Comparison of ENCODE assay signal across 19 cellular contexts in the genomic region with DNA sequence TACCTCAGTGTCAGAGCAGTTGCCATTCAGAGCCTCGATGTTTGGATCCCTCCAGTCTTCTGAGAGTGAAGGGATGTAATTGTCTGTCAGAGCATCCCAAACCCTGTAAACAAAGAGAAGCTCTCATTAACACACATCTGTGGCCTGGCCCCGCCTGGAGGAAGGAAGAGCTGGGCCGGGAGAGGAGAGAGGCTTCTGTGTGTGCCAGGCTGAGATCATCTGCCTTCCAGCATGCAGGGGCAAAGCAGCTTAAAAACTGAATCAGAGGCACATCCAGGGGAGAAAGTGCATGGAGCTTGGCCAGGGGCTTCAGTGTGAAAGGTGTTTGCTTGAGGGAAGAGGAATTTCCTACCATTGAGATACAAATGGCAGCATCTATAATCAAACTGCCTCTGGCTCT. TPM values are rescaled to one million over a fixed set of nuclear protein-coding genes. Genes with fewer than 3 reads are reported as not detected.
DNase-seq lines count a peak whose midpoint lies in the region; ATAC-seq and TF ChIP-seq lines count a peak whose summit lies in the region.
"Had no signal": no experiment of that assay in that cellular context is flagged by ENCODE, and none has a peak within 500 bp of the region (broad histone marks: within the 10 kb centered on the region; RNA-seq: fewer than 3 reads in every experiment).

No MANE protein-coding gene starts in this region.

- TF ChIP-seq CTCF in mammary epithelial cell (conservative IDR thresholded peaks at IDR 0.05 in 1 of 2, IDR thresholded peaks at IDR 0.05 in 1 of 2; ENCODE audit: extremely low read depth in 1 of 2, insufficient read depth in 1 of 2, low read depth in 1 of 2, low read length in 2 of 2): no peak
- no peak for TF ChIP-seq CTCF in MCF 10A (IDR thresholded peaks at IDR 0.05; ENCODE audit: unreplicated experiment)

- ATAC-seq in HG03135 (IDR thresholded peaks at IDR 0.05; ENCODE audit: unreplicated experiment) (no peak), GM19397 (IDR thresholded peaks at IDR 0.05; ENCODE audit: unreplicated experiment) (no peak)
- ATAC-seq: activated CD8-positive, alpha-beta T cell treated with anti-CD3 and anti-CD28 coated beads, Interleukin-2, amount 10 ng/mL, durations not matched to agents 7 days and 5 days; activated naive CD8-positive, alpha-beta T cell treated with anti-CD3 and anti-CD28 coated beads, Interleukin-2, amount 50 U/mL, for 24 hours had no signal

- dilution Hi-C loops in mammary epithelial cell (cut with HindIII; ENCODE audit: low sequenced_read_pairs): loop anchor here (10.0 kb wide), 1 partner anchor 57 kb away; no protein-coding TSS in a partner anchor

- no peak overlapping the region for H3K4me3 Mint-ChIP-seq in MCF 10A (ENCODE audit: unreplicated experiment)
- peak overlapping the region in 1 of 7 donors; percentile 61 for H3K4me3 Mint-ChIP-seq in CD8-positive, alpha-beta memory T cell
- H3K4me3 Mint-ChIP-seq: activated CD8-positive, alpha-beta T cell treated with anti-CD3 and anti-CD28 coated beads, Interleukin-2, amount 10 ng/mL, durations not matched to agents 7 days and 5 days; activated naive CD8-positive, alpha-beta T cell treated with anti-CD3 and anti-CD28 coated beads, Interleukin-2, amount 50 U/mL, for 24 hours; activated T-helper 1 cell treated with anti-CD3 and anti-CD28 coated beads, Interleukin-12 subunit alpha, Interleukin-12 subunit beta, Interleukin-2, Interleukin-4 antibody, amounts not matched to agents 30 ng/mL and 10 ng/mL and 1 ng/mL, durations not matched to agents 14 hours and 24 hours and 36 hours; CD4-positive, CD25-positive, alpha-beta regulatory T cell had no signal

- H3K36me3 ChIP-seq in mammary epithelial cell (ENCODE audit: insufficient read depth, low read length): peaks cover 15% of the 10 kb centered on the region
- no peaks in the 10 kb centered on the region for H3K36me3 ChIP-seq in CD8-positive, alpha-beta memory T cell (ENCODE audit: insufficient read depth, low read length)
- H3K36me3 ChIP-seq: spleen had no signal

- H3K4me1 Mint-ChIP-seq in MCF 10A (ENCODE audit: insufficient read depth, unreplicated experiment): no peaks in the 10 kb centered on the region
- no peaks in the 10 kb centered on the region for H3K4me1 Mint-ChIP-seq in CD8-positive, alpha-beta memory T cell
- H3K4me1 Mint-ChIP-seq: activated naive CD8-positive, alpha-beta T cell treated with anti-CD3 and anti-CD28 coated beads, Interleukin-2, amount 50 U/mL, for 24 hours; CD4-positive, CD25-positive, alpha-beta regulatory T cell had no signal

- no peaks in the 10 kb centered on the region for H3K36me3 Mint-ChIP-seq in MCF 10A (ENCODE audit: insufficient read depth, unreplicated experiment)
- H3K36me3 Mint-ChIP-seq in CD8-positive, alpha-beta memory T cell: peaks cover 0 to 2% (median 0%) of the 10 kb centered on the region in 3 donors
- H3K36me3 Mint-ChIP-seq: CD4-positive, CD25-positive, alpha-beta regulatory T cell had no signal

- POLR2A ChIA-PET in MCF 10A (lab: Yijun Ruan, JAX): no interaction called here
- POLR2A ChIA-PET in CD8-positive, alpha-beta memory T cell (lab: Charles Lee): no interaction called here

- DNase-seq in mammary epithelial cell: peak; percentile 43
- DNase-seq in MCF 10A (ENCODE audit: unreplicated experiment): no peak
- peak; percentile 67 for DNase-seq in epidermal melanocyte (ENCODE audit: insufficient read length, low spot score)
- peak; percentile 97 for DNase-seq in medulla oblongata (ENCODE audit: extremely low spot score)
- DNase-seq in CD8-positive, alpha-beta memory T cell: no peak
- no peak for DNase-seq in activated T-cell treated with anti-CD3 and anti-CD28 coated beads, Interleukin-2, amount 50 U/mL, for 48 hours
- DNase-seq: activated CD8-positive, alpha-beta T cell treated with anti-CD3 and anti-CD28 coated beads, Interleukin-2, amount 10 ng/mL, durations not matched to agents 7 days and 5 days; activated naive CD8-positive, alpha-beta T cell treated with anti-CD3 and anti-CD28 coated beads, Interleukin-2, amount 50 U/mL, for 24 hours; CD4-positive, CD25-positive, alpha-beta regulatory T cell; left cardiac atrium; NCI-H1105; NK-92 treated with Interleukin-12 subunit alpha and Interleukin-12 subunit beta, amount 100 ng/mL, for 24 hours; spleen; upper lobe of left lung had no signal

- peak overlapping the region; percentile 32 for H3K27ac ChIP-seq in mammary epithelial cell (ENCODE audit: insufficient read depth, low read depth, low read length)
- no peak overlapping the region for H3K27ac ChIP-seq in CD8-positive, alpha-beta memory T cell (ENCODE audit: low read depth, low read length)
- H3K27ac ChIP-seq: KMS-11, spleen, upper lobe of left lung had no signal

- H3K27me3 Mint-ChIP-seq in MCF 10A (ENCODE audit: insufficient read depth, unreplicated experiment): no peaks in the 10 kb centered on the region
- H3K27me3 Mint-ChIP-seq in CD8-positive, alpha-beta memory T cell: peaks cover 8 to 18% of the 10 kb centered on the region in 2 donors

- BruUV-seq in mammary epithelial cell (replicated peaks; lab: Mats Ljungman, UMichigan) (no TSS peak), MCF 10A (replicated peaks; lab: Mats Ljungman, UMichigan) (no TSS peak)

- H3K9ac ChIP-seq in mammary epithelial cell (ENCODE audit: insufficient read depth, low read length): no peak overlapping the region
- H3K9ac ChIP-seq: KMS-11 had no signal

- intact Hi-C loops in mammary epithelial cell (cut with micrococcal nuclease) (no loop called here), MCF 10A (cut with micrococcal nuclease) (no loop called here)

- H3K4me2 ChIP-seq in mammary epithelial cell (ENCODE audit: insufficient read depth, low read depth, low read length): no peak overlapping the region
- H3K4me2 ChIP-seq: KMS-11 had no signal

- CTCF ChIA-PET in mammary epithelial cell (lab: Charles Lee; ENCODE audit: low non-redundant PET): interaction anchor here (0.7 kb wide), 1 partner anchor 88 kb away, joined by 4 read pairs; no protein-coding TSS in a partner anchor
- CTCF ChIA-PET in MCF 10A (lab: Yijun Ruan, JAX): interaction anchor here (0.6 to 1.0 kb wide), 4 partner anchors 8 to 55 kb away, joined by 4 to 6 read pairs (median 4); no protein-coding TSS in a partner anchor
- CTCF ChIA-PET in CD8-positive, alpha-beta memory T cell (lab: Charles Lee): no interaction called here

- no peaks in the 10 kb centered on the region for H3K9me3 ChIP-seq in mammary epithelial cell (replicated peaks; ENCODE audit: insufficient read depth, low read length)
- H3K9me3 ChIP-seq in CD8-positive, alpha-beta memory T cell (ENCODE audit: low read length): no peaks in the 10 kb centered on the region
- H3K9me3 ChIP-seq: spleen, upper lobe of left lung had no signal

- peak overlapping the region; percentile 41 for H2AFZ ChIP-seq in mammary epithelial cell (ENCODE audit: low read depth, low read length)

- in situ Hi-C loops in mammary epithelial cell (cut with MboI; ENCODE audit: low sequenced_read_pairs in 2 of 2): no loop called here

- WGBS in mammary epithelial cell (ENCODE audit: low coverage, missing lambda C conversion rate): 19% methylated on average over 3 of the region's 3 CpGs

- no peak overlapping the region for H3K27ac Mint-ChIP-seq in MCF 10A (ENCODE audit: low read depth, unreplicated experiment)
- H3K27ac Mint-ChIP-seq in CD8-positive, alpha-beta memory T cell: no peak overlapping the region
- H3K27ac Mint-ChIP-seq: activated CD8-positive, alpha-beta T cell treated with anti-CD3 and anti-CD28 coated beads, Interleukin-2, amount 10 ng/mL, durations not matched to agents 7 days and 5 days; activated naive CD8-positive, alpha-beta T cell treated with anti-CD3 and anti-CD28 coated beads, Interleukin-2, amount 50 U/mL, for 24 hours; activated T-helper 1 cell treated with anti-CD3 and anti-CD28 coated beads, Interleukin-12 subunit alpha, Interleukin-12 subunit beta, Interleukin-2, Interleukin-4 antibody, amounts not matched to agents 30 ng/mL and 10 ng/mL and 1 ng/mL, durations not matched to agents 14 hours and 24 hours and 36 hours; CD4-positive, CD25-positive, alpha-beta regulatory T cell; progenitor cell of endocrine pancreas had no signal

- no peaks in the 10 kb centered on the region for H3K27me3 ChIP-seq in mammary epithelial cell (ENCODE audit: insufficient read depth, low read length)
- H3K27me3 ChIP-seq in CD8-positive, alpha-beta memory T cell (ENCODE audit: insufficient read depth, low read length, poor library complexity, severe bottlenecking): no peaks in the 10 kb centered on the region
- H3K27me3 ChIP-seq: spleen, upper lobe of left lung had no signal

- H3K4me1 ChIP-seq in mammary epithelial cell (ENCODE audit: insufficient read depth, low read length): peaks cover 19% of the 10 kb centered on the region
- no peaks in the 10 kb centered on the region for H3K4me1 ChIP-seq in CD8-positive, alpha-beta memory T cell (ENCODE audit: insufficient read depth, low read length)
- H3K4me1 ChIP-seq: upper lobe of left lung had no signal

- no peak overlapping the region for H3K4me3 ChIP-seq in mammary epithelial cell (replicated peaks in 1 of 3; ENCODE audit: insufficient read depth in 1 of 3, low read depth in 2 of 3, low read length in 3 of 3)
- no peak overlapping the region for H3K4me3 ChIP-seq in CD8-positive, alpha-beta memory T cell (ENCODE audit: low read length)
- H3K4me3 ChIP-seq: spleen, upper lobe of left lung had no signal

- H4K20me1 ChIP-seq in mammary epithelial cell (ENCODE audit: insufficient read depth, low read length): no peaks in the 10 kb centered on the region

- peaks cover 2% of the 10 kb centered on the region for H3K79me2 ChIP-seq in mammary epithelial cell (ENCODE audit: insufficient read depth, low read length)

- H3K9me3 Mint-ChIP-seq in MCF 10A (ENCODE audit: unreplicated experiment): no peaks in the 10 kb centered on the region
- no peaks in the 10 kb centered on the region for H3K9me3 Mint-ChIP-seq in CD8-positive, alpha-beta memory T cell
- H3K9me3 Mint-ChIP-seq: activated naive CD8-positive, alpha-beta T cell treated with anti-CD3 and anti-CD28 coated beads, Interleukin-2, amount 50 U/mL, for 24 hours; activated T-helper 1 cell treated with anti-CD3 and anti-CD28 coated beads, Interleukin-12 subunit alpha, Interleukin-12 subunit beta, Interleukin-2, Interleukin-4 antibody, amounts not matched to agents 30 ng/mL and 10 ng/mL and 1 ng/mL, durations not matched to agents 14 hours and 24 hours and 36 hours had no signal

RNA-seq across cellular contexts. Expression of gene FEZ1, which starts 14.5 kb away (rescaled TPM):
- total RNA-seq in mammary epithelial cell (100 to 1,000 TPM in 1 of 2 donors, 10 to 100 TPM in 1; 82.2 to 230 TPM), MCF 10A (2022) (5.4 and 6.7 TPM in 2 replicates)
- polyA plus RNA-seq in mammary epithelial cell: 138 TPM
- 120 TPM for polyA minus RNA-seq in mammary epithelial cell
- 1 to 10 TPM; 2.4 to 2.7 TPM for total RNA-seq in CD8-positive, alpha-beta memory T cell
- 14.6 TPM for polyA plus RNA-seq in CD8-positive, alpha-beta memory T cell

Comparison
In these comparisons a context has a peak if more than half of its experiments do, and no peak if none do; other contexts are left out.
1. DNase-seq: peak in mammary epithelial cell (single experiment), epidermal melanocyte (single experiment) and medulla oblongata (single experiment); none in MCF 10A (single experiment), CD8-positive, alpha-beta memory T cell (0 of 5) and activated T-cell treated with anti-CD3 and anti-CD28 coated beads, Interleukin-2, amount 50 U/mL, for 48 hours (0 of 2).
2. RNA of gene FEZ1, which starts 14.5 kb away (total RNA-seq): 82.2 to 230 TPM in mammary epithelial cell; 5.4 to 6.7 TPM in MCF 10A and 2.4 to 2.7 TPM in CD8-positive, alpha-beta memory T cell; every median in the first group is over 10 times any median in the second.